Comparison of ENCODE assay signal across 19 cellular contexts in the genomic region with DNA sequence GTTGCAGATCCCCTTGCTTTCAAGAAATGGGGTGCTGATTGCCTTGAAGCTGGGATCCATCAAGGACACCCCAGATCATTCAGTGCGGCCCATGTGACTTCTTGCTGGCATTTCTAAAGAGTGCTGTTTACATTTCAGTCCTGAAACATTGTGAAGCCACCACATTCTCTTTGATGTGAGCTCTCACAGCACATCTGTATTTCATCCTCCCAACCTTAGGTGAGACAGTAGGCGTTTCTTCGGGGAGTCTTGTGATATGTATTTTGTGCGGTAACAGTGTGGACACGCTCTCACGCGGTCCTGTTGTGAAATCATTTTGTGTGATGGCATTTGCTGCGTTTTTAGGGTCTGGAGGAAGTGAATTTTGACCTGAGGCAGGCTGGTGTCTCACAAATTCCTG. TPM values are rescaled to one million over a fixed set of nuclear protein-coding genes. Genes with fewer than 3 reads are reported as not detected.
DNase-seq lines count a peak whose midpoint lies in the region; ATAC-seq, FAIRE-seq and TF ChIP-seq lines count a peak whose summit lies in the region.
"Had no signal": no experiment of that assay in that cellular context is flagged by ENCODE, and none has a peak within 500 bp of the region (broad histone marks: within the 10 kb centered on the region; RNA-seq: fewer than 3 reads in every experiment).

No MANE protein-coding gene starts in this region.

- 56% methylated on average over 8 of the region's 8 CpGs for WGBS in prostate gland

- no peak overlapping the region for H3K9ac ChIP-seq in SK-N-MC (ENCODE audit: insufficient read length)

- DNase-seq in H54 (ENCODE audit: insufficient read length, low spot score) (no peak), SK-N-MC (ENCODE audit: low read depth, low spot score) (no peak), breast epithelium (ENCODE audit: low spot score in 2 of 2) (no peak), prostate gland (ENCODE audit: low spot score) (no peak), SKM-1 (lab: John Stamatoyannopoulos, UW; ENCODE audit: unreplicated experiment) (no peak), OCI-M2 (lab: John Stamatoyannopoulos, UW; ENCODE audit: unreplicated experiment) (no peak), RPMI8226 (no peak)
- DNase-seq: activated CD4-positive, alpha-beta T cell treated with anti-CD3 and anti-CD28 coated beads for 4 hours; activated gamma-delta T cell; DMS53; effector CD4-positive, alpha-beta T cell; erythroblast; foreskin melanocyte; Karpas-422; left ventricle myocardium superior; NCI-H187; NCI-H526 treated with DMSO at 0.1 percent for 48 hours had no signal

- ATAC-seq in GM21515 (IDR thresholded peaks at IDR 0.05; ENCODE audit: unreplicated experiment), result no peak

- peak; percentile 38 for FAIRE-seq in H54 (lab: Jason Lieb, UNC)

- H3K4me3 ChIP-seq in SK-N-MC, result peak overlapping the region; percentile 53
- no peak overlapping the region for H3K4me3 ChIP-seq in breast epithelium
- no peak overlapping the region for H3K4me3 ChIP-seq in prostate gland

- H3K27me3 ChIP-seq in breast epithelium, result no peaks in the 10 kb centered on the region
- H3K27me3 ChIP-seq in prostate gland (replicated peaks; ENCODE audit: insufficient read depth), result no peaks in the 10 kb centered on the region

- no peaks in the 10 kb centered on the region for H3K36me3 ChIP-seq in SK-N-MC (ENCODE audit: insufficient read depth, low read length)
- H3K36me3 ChIP-seq in breast epithelium, result no peaks in the 10 kb centered on the region
- H3K36me3 ChIP-seq in prostate gland, result no peaks in the 10 kb centered on the region
- H3K36me3 ChIP-seq: thoracic aorta had no signal

- H3K27ac ChIP-seq in SK-N-MC, result peak overlapping the region; percentile 80
- peak overlapping the region; percentile 73 to 86 for H3K27ac ChIP-seq in breast epithelium
- H3K27ac ChIP-seq in prostate gland, result peak overlapping the region; percentile 25 to 50

- no peaks in the 10 kb centered on the region for H3K9me3 ChIP-seq in SK-N-MC (ENCODE audit: low read depth, low read length)
- H3K9me3 ChIP-seq in breast epithelium, result no peaks in the 10 kb centered on the region
- no peaks in the 10 kb centered on the region for H3K9me3 ChIP-seq in prostate gland
- H3K9me3 ChIP-seq: thoracic aorta had no signal

- intact Hi-C loops in breast epithelium (cut with DNase I; ENCODE audit: low total_unique reads), result no loop called here
- intact Hi-C loops in prostate gland (cut with DNase I), result no loop called here

- peaks cover 0 to 3% of the 10 kb centered on the region in 2 donors for H3K4me1 ChIP-seq in breast epithelium
- H3K4me1 ChIP-seq in prostate gland (replicated peaks), result no peaks in the 10 kb centered on the region

- TF ChIP-seq CTCF in breast epithelium (IDR thresholded peaks at IDR 0.05) (no peak), prostate gland (IDR thresholded peaks at IDR 0.05) (no peak)

- no peak for TF ChIP-seq POLR2A in H54 (IDR thresholded peaks at IDR 0.05; ENCODE audit: low read depth, low read length)
- TF ChIP-seq POLR2A in breast epithelium (IDR thresholded peaks at IDR 0.05), result no peak
- no peak for TF ChIP-seq POLR2A in prostate gland (IDR thresholded peaks at IDR 0.05)

RNA-seq across cellular contexts. Expression of a gene that starts 57.3 kb away (rescaled TPM):
- total RNA-seq in breast epithelium (10 to 100 TPM; 21.6 to 31.9 (median 25.3) TPM), prostate gland (10 to 100 TPM; 10.8 to 14.4 TPM)
